In genomic region chr20:5126512-5127203, GRCh38 we compare ENCODE assay signal across 8 cellular contexts. TPM values are rescaled to one million over a fixed set of nuclear protein-coding genes. Genes with fewer than 3 reads are reported as not detected.
DNase-seq lines count a peak whose midpoint lies in the region; ATAC-seq and TF ChIP-seq lines count a peak whose summit lies in the region.

CDS2 (plus strand) TSS chr20:5127008; CDS start chr20:5127093, 85 bp downstream.

- H3K9me3 Mint-ChIP-seq in activated naive CD8-positive, alpha-beta T cell (ENCODE audit: low read depth) = no peaks in the 10 kb centered on the region

- H3K27me3 ChIP-seq in testis = no peaks in the 10 kb centered on the region

- no peaks in the 10 kb centered on the region for H3K27me3 Mint-ChIP-seq in activated naive CD8-positive, alpha-beta T cell

- peak within 1 kb of the TSS; percentile 92 for H3K27ac Mint-ChIP-seq in activated naive CD8-positive, alpha-beta T cell

- DNase-seq in GM12865 (ENCODE audit: low read depth) (peak; percentile 100), NCI-H1105 (lab: John Stamatoyannopoulos, UW) (peak; percentile 99), SKM-1 treated with dmso at 0.1 percent for 144 hours (lab: John Stamatoyannopoulos, UW; ENCODE audit: unreplicated experiment) (peak; percentile 97), glomerular visceral epithelial cell (ENCODE audit: extremely low spot score) (peak; percentile 100), omental fat pad (ENCODE audit: low spot score) (peak; percentile 99), testis (peak; percentile 100)

- H3K4me3 Mint-ChIP-seq in activated naive CD8-positive, alpha-beta T cell = peak within 1 kb of the TSS; percentile 96

- TF ChIP-seq CTCF in GM12865 (IDR thresholded peaks at IDR 0.05; ENCODE audit: insufficient read depth, low read depth, low read length, missing control alignments) = peak; percentile 52
- no peak for TF ChIP-seq CTCF in omental fat pad (IDR thresholded peaks at IDR 0.05)
- TF ChIP-seq CTCF in testis (IDR thresholded peaks at IDR 0.05) = peak; percentile 54 to 78 (median 61)

- H3K4me1 ChIP-seq in testis = peaks cover 18% of the 10 kb centered on the region

- peaks cover 33% of the 10 kb centered on the region for H3K4me1 Mint-ChIP-seq in activated naive CD8-positive, alpha-beta T cell (ENCODE audit: low read depth)

- H3K27ac ChIP-seq in testis = peak within 1 kb of the TSS; percentile 91 to 95

- intact Hi-C loops in testis (cut with DNase I; ENCODE audit: low total_unique reads) = loop anchor here (5.0 kb wide), 1 partner anchor 66 kb away; no protein-coding TSS in a partner anchor

- H3K9me3 ChIP-seq in testis = no peaks in the 10 kb centered on the region

- peak; percentile 23 for TF ChIP-seq POLR2A in testis (IDR thresholded peaks at IDR 0.05)

- peak; percentile 92 for ATAC-seq in HG02642 (IDR thresholded peaks at IDR 0.05; ENCODE audit: poor library complexity, unreplicated experiment)
- ATAC-seq in omental fat pad (ENCODE audit: low FRiP score) = peak; percentile 98

- H3K4me3 ChIP-seq in GM12865 (ENCODE audit: low read depth, low read length) (peak within 1 kb of the TSS; percentile 92), testis (peak within 1 kb of the TSS; percentile 88 to 98)

- no peaks in the 10 kb centered on the region for H3K36me3 ChIP-seq in testis (ENCODE audit: low read depth, missing control alignments)

- 1% methylated on average over 58 of the region's 78 CpGs; no CpG with 5 or more reads in 1 of the 2 donors for WGBS in testis, 2 donors

- no peaks in the 10 kb centered on the region for H3K36me3 Mint-ChIP-seq in activated naive CD8-positive, alpha-beta T cell

RNA-seq across cellular contexts. Expression of gene CDS2, which starts in this region (rescaled TPM):
- total RNA-seq in omental fat pad (10 to 100 TPM; 27.5 to 49.5 (median 35.5) TPM), testis (10 to 100 TPM; 65.7 to 71.0 TPM)
- polyA plus RNA-seq in testis (ENCODE audit: insufficient read depth, low read depth, low replicate concordance) = 55.0 TPM

Comparison
In these comparisons a context has a peak if more than half of its experiments do, and no peak if none do; other contexts are left out.
1. Peak in every context shown above with its lines: DNase-seq, ATAC-seq, H3K4me3 ChIP-seq and H3K27ac ChIP-seq.
2. CTCF ChIP-seq: peak in GM12865 (single experiment) and testis (3 of 3); none in omental fat pad (0 of 3).